8 cellular contexts compared by ENCODE assay signal in genomic region chr2:241357531-241357930, GRCh38. TPM values are rescaled to one million over a fixed set of nuclear protein-coding genes. Genes with fewer than 3 reads are reported as not detected.
DNase-seq lines count a peak whose midpoint lies in the region; ATAC-seq and TF ChIP-seq lines count a peak whose summit lies in the region.

No MANE protein-coding gene starts in this region.

- H3K27ac Mint-ChIP-seq in Calu3 (ENCODE audit: unreplicated experiment) (peak overlapping the region; percentile 75), neural progenitor cell (no peak overlapping the region)

- H3K4me1 ChIP-seq in MM.1S (ENCODE audit: low read length) (peaks cover 13% of the 10 kb centered on the region), colonic mucosa (peaks cover 3% of the 10 kb centered on the region), neural progenitor cell (peaks cover 25% of the 10 kb centered on the region), prostate gland (replicated peaks) (peaks cover 9% of the 10 kb centered on the region)

- peak overlapping the region; percentile 79 for H3K4me3 Mint-ChIP-seq in Calu3 (ENCODE audit: low read depth, unreplicated experiment)
- peak overlapping the region; percentile 84 for H3K4me3 Mint-ChIP-seq in neural progenitor cell

- TF ChIP-seq CTCF in Calu3 (IDR thresholded peaks at IDR 0.05; ENCODE audit: unreplicated experiment) (no peak), MM.1S (IDR thresholded peaks at IDR 0.05; ENCODE audit: low read length) (no peak), colonic mucosa (IDR thresholded peaks at IDR 0.05) (no peak), neural progenitor cell (IDR thresholded peaks at IDR 0.05) (no peak), prostate gland (IDR thresholded peaks at IDR 0.05) (no peak)

- H3K36me3 ChIP-seq in MM.1S (replicated peaks; ENCODE audit: insufficient read depth, low read length): no peaks in the 10 kb centered on the region
- H3K36me3 ChIP-seq in colonic mucosa: no peaks in the 10 kb centered on the region
- H3K36me3 ChIP-seq in neural progenitor cell: no peaks in the 10 kb centered on the region
- H3K36me3 ChIP-seq in prostate gland: no peaks in the 10 kb centered on the region

- H3K27me3 Mint-ChIP-seq in Calu3 (ENCODE audit: unreplicated experiment) (no peaks in the 10 kb centered on the region), neural progenitor cell (ENCODE audit: insufficient read depth, low read depth) (peaks cover 2% of the 10 kb centered on the region)

- no TSS peak for BruUV-seq in Calu3 (replicated peaks; lab: Mats Ljungman, UMichigan)

- peak overlapping the region; percentile 77; the same call in 1 of the 2 replicates for H3K27ac ChIP-seq in MM.1S (ENCODE audit: low read length)
- peak overlapping the region; percentile 90 for H3K27ac ChIP-seq in colonic mucosa
- H3K27ac ChIP-seq in neural progenitor cell: no peak overlapping the region
- H3K27ac ChIP-seq in prostate gland: no peak overlapping the region

- H3K79me2 ChIP-seq in MM.1S (ENCODE audit: low read length) (peaks cover 59% of the 10 kb centered on the region), neural progenitor cell (ENCODE audit: low read depth) (peaks cover 62% of the 10 kb centered on the region)

- no peak for ATAC-seq in GM21825 (IDR thresholded peaks at IDR 0.05; ENCODE audit: unreplicated experiment)

- H3K4me2 ChIP-seq in MM.1S (ENCODE audit: low read depth, low read length): peak overlapping the region; percentile 85
- peak overlapping the region; percentile 99 for H3K4me2 ChIP-seq in neural progenitor cell

- H3K9ac ChIP-seq in MM.1S (ENCODE audit: low read length) (peak overlapping the region; percentile 90; the same call in 1 of the 2 replicates), colonic mucosa (ENCODE audit: low read depth in 2 of 2, low read length in 2 of 2) (peak overlapping the region in 1 of 2 donors; percentile 97), neural progenitor cell (no peak overlapping the region)

- H3K9me2 ChIP-seq in MM.1S (replicated peaks; ENCODE audit: insufficient read depth, low read length): no peaks in the 10 kb centered on the region

- no peak overlapping the region for H2AFZ ChIP-seq in MM.1S (ENCODE audit: low read length)
- no peak overlapping the region for H2AFZ ChIP-seq in neural progenitor cell (replicated peaks)

- WGBS in prostate gland: 64% methylated on average over 3 of the region's 3 CpGs

- H3F3A ChIP-seq in MM.1S (ENCODE audit: insufficient read depth, low read length): peaks cover 17% of the 10 kb centered on the region
- H3F3A ChIP-seq in neural progenitor cell (ENCODE audit: low read depth): peaks cover 32% of the 10 kb centered on the region

- H4K20me1 ChIP-seq in MM.1S (ENCODE audit: insufficient read depth, low read length) (peaks cover 3% of the 10 kb centered on the region; the same call in 1 of the 2 replicates), neural progenitor cell (ENCODE audit: low read depth) (peaks cover 55% of the 10 kb centered on the region)

- no peaks in the 10 kb centered on the region for H3K27me3 ChIP-seq in MM.1S (replicated peaks; ENCODE audit: insufficient read depth, low read length)
- H3K27me3 ChIP-seq in colonic mucosa: no peaks in the 10 kb centered on the region
- no peaks in the 10 kb centered on the region for H3K27me3 ChIP-seq in neural progenitor cell
- no peaks in the 10 kb centered on the region for H3K27me3 ChIP-seq in prostate gland (replicated peaks; ENCODE audit: insufficient read depth)

- H3K9me3 ChIP-seq in MM.1S (replicated peaks; ENCODE audit: insufficient read depth, low read length) (no peaks in the 10 kb centered on the region), colonic mucosa (no peaks in the 10 kb centered on the region), neural progenitor cell (ENCODE audit: low read depth) (no peaks in the 10 kb centered on the region), prostate gland (no peaks in the 10 kb centered on the region)

- H3K9me3 Mint-ChIP-seq in Calu3 (ENCODE audit: low read depth, unreplicated experiment): no peaks in the 10 kb centered on the region
- H3K9me3 Mint-ChIP-seq in neural progenitor cell: no peaks in the 10 kb centered on the region

- TF ChIP-seq POLR2A in prostate gland (IDR thresholded peaks at IDR 0.05): no peak

- DNase-seq in Calu3 (no peak), MM.1S (peak; percentile 51), colonic mucosa (no peak), neural progenitor cell (ENCODE audit: low spot score) (no peak), NCI-H2029 treated with DMSO at 0.1 percent for 48 hours (lab: John Stamatoyannopoulos, UW) (no peak), NCI-H1092 treated with DMSO at 0.1 percent for 48 hours (lab: John Stamatoyannopoulos, UW) (no peak), prostate gland (ENCODE audit: low spot score) (no peak)

- H3K36me3 Mint-ChIP-seq in Calu3 (ENCODE audit: insufficient read depth, unreplicated experiment) (peaks cover 51% of the 10 kb centered on the region), neural progenitor cell (peaks cover 2% of the 10 kb centered on the region)

- H3K4me3 ChIP-seq in MM.1S (ENCODE audit: low read length) (peak overlapping the region; percentile 90), colonic mucosa (peak overlapping the region; percentile 92), neural progenitor cell (peak overlapping the region; percentile 92), prostate gland (peak overlapping the region in 1 of 2 donors; percentile 91)

- H3K4me1 Mint-ChIP-seq in Calu3 (ENCODE audit: low read depth, unreplicated experiment) (peaks cover 69% of the 10 kb centered on the region), neural progenitor cell (peaks cover 31% of the 10 kb centered on the region)

- intact Hi-C loops in Calu3 (cut with micrococcal nuclease; ENCODE audit: unreplicated experiment) (loop anchor here (5.0 kb wide), 1 partner anchor 35 kb away; no protein-coding TSS in a partner anchor), colonic mucosa (cut with DNase I) (no loop called here), prostate gland (cut with DNase I) (loop anchor here (2.0 to 10.0 kb wide), 3 partner anchors 85 to 279 kb away; partner anchors contain the start of genes ATG4B, STK25 and THAP4)

- CTCF ChIA-PET in Calu3 (lab: Charles Lee): no interaction called here

RNA-seq across cellular contexts. Expression of gene FARP2, which starts 1.4 kb away (rescaled TPM):
- total RNA-seq in Calu3 (2022): 59.0 and 67.7 TPM in 2 replicates
- total RNA-seq in colonic mucosa: 100 to 1,000 TPM; 107 to 122 TPM
- 28.6 and 32.3 TPM in 2 replicates for total RNA-seq in neural progenitor cell (ENCODE audit: low replicate concordance)
- total RNA-seq in prostate gland: 10 to 100 TPM; 32.4 to 35.9 TPM

RNA-seq across cellular contexts. Expression of gene SEPTIN2, which starts 41.8 kb away (rescaled TPM):
- 413 and 445 TPM in 2 replicates for total RNA-seq in Calu3 (2022)
- total RNA-seq in colonic mucosa: 100 to 1,000 TPM; 196 to 244 TPM
- total RNA-seq in neural progenitor cell (ENCODE audit: low replicate concordance): 452 and 632 TPM in 2 replicates
- total RNA-seq in prostate gland: 100 to 1,000 TPM; 202 to 284 TPM

RNA-seq across cellular contexts. Expression of gene HDLBP, which starts 42.1 kb away (rescaled TPM):
- total RNA-seq in Calu3 (2022): 429 and 493 TPM in 2 replicates
- 100 to 1,000 TPM; 483 to 625 TPM for total RNA-seq in colonic mucosa
- total RNA-seq in neural progenitor cell (ENCODE audit: low replicate concordance): 251 and 269 TPM in 2 replicates
- total RNA-seq in prostate gland: 100 to 1,000 TPM; 529 to 612 TPM

Comparison
In these comparisons a context has a peak if more than half of its experiments do, and no peak if none do; other contexts are left out.
1. H3K27ac ChIP-seq: peak in MM.1S (single experiment) and colonic mucosa (single experiment); none in neural progenitor cell (single experiment) and prostate gland (0 of 2).